10 cellular contexts compared by ENCODE assay signal in genomic region chr1:46934852-46935251, GRCh38. TPM values are rescaled to one million over a fixed set of nuclear protein-coding genes. Genes with fewer than 3 reads are reported as not detected.
A peak's percentile ranks its signal among the peaks of the same experiment; 100 is the strongest.
DNase-seq lines count a peak whose midpoint lies in the region; ATAC-seq and TF ChIP-seq lines count a peak whose summit lies in the region.
"Not testable (repeated sequence)": the region's sequence is repeated elsewhere in the genome, so short reads cannot be mapped to it uniquely, and the experiment has no call there.
"Had no signal": no experiment of that assay in that cellular context is flagged by ENCODE, and none has a peak within 500 bp of the region (broad histone marks: within the 10 kb centered on the region; RNA-seq: fewer than 3 reads in every experiment).

No MANE protein-coding gene starts in this region.

- in situ Hi-C loops in mammary epithelial cell (cut with MboI; ENCODE audit: low sequenced_read_pairs in 2 of 2) = not testable (repeated sequence)

- H3K36me3 Mint-ChIP-seq in progenitor cell of endocrine pancreas (ENCODE audit: insufficient read depth) = not testable (repeated sequence)

- not testable (repeated sequence) for BruUV-seq in A673 (replicated peaks; lab: Mats Ljungman, UMichigan); mammary epithelial cell (replicated peaks; lab: Mats Ljungman, UMichigan)

- CTCF ChIA-PET in A673 (lab: Charles Lee); mammary epithelial cell (lab: Charles Lee; ENCODE audit: low non-redundant PET): not testable (repeated sequence)

- H3K9ac ChIP-seq in mammary epithelial cell (ENCODE audit: insufficient read depth, low read length) = not testable (repeated sequence)

- not testable (repeated sequence) for H3K36me3 ChIP-seq in A673 (ENCODE audit: insufficient read depth, low read length, poor library complexity, severe bottlenecking); SJCRH30; mammary epithelial cell (ENCODE audit: insufficient read depth, low read length)

- not testable (repeated sequence) for H3K27me3 ChIP-seq in A673 (replicated peaks; ENCODE audit: insufficient read depth, low read depth, low read length, poor library complexity); SJCRH30; mammary epithelial cell (ENCODE audit: insufficient read depth, low read length); foreskin keratinocyte

- not testable (repeated sequence) for H4K20me1 ChIP-seq in mammary epithelial cell (ENCODE audit: insufficient read depth, low read length)

- intact Hi-C loops in A673 (cut with micrococcal nuclease; ENCODE audit: unreplicated experiment) = not testable (repeated sequence)
- intact Hi-C loops in mammary epithelial cell (cut with micrococcal nuclease) = loop anchor here (1.0 to 2.0 kb wide), 3 partner anchors 56 to 240 kb away; no protein-coding TSS in a partner anchor

- H3K4me2 ChIP-seq in mammary epithelial cell (ENCODE audit: insufficient read depth, low read depth, low read length) = not testable (repeated sequence)

- not testable (repeated sequence) for DNase-seq in A673 (ENCODE audit: low spot score); GM12864 (ENCODE audit: low read depth); foreskin keratinocyte; progenitor cell of endocrine pancreas (ENCODE audit: low spot score, unreplicated experiment)
- DNase-seq in SJCRH30 = peak; percentile 6 to 27
- peak; percentile 1 for DNase-seq in mammary epithelial cell
- peak; percentile 57 for DNase-seq in left kidney (ENCODE audit: low read depth, low spot score)

- TF ChIP-seq CTCF in A673 (conservative IDR thresholded peaks at IDR 0.05; ENCODE audit: low read depth, low read length) (0 out of 2 replicates have a peak, but pooled peaks have one; percentile 20), GM12864 (IDR thresholded peaks at IDR 0.05; ENCODE audit: low read depth, low read length, missing control alignments) (peak; percentile 30), mammary epithelial cell (conservative IDR thresholded peaks at IDR 0.05 in 1 of 2, IDR thresholded peaks at IDR 0.05 in 1 of 2; ENCODE audit: extremely low read depth in 1 of 2, insufficient read depth in 1 of 2, low read depth in 1 of 2, low read length in 2 of 2) (peak; percentile 34 to 65), foreskin keratinocyte (conservative IDR thresholded peaks at IDR 0.05) (peak; percentile 45), progenitor cell of endocrine pancreas (IDR thresholded peaks at IDR 0.05; ENCODE audit: unreplicated experiment) (peak; percentile 58)

- ATAC-seq in foreskin keratinocyte = peak; percentile 26

- H3K9me3 ChIP-seq in A673 (ENCODE audit: low read depth, low read length, poor library complexity, severe bottlenecking); SJCRH30 (replicated peaks); mammary epithelial cell (replicated peaks; ENCODE audit: insufficient read depth, low read length): not testable (repeated sequence)

- not testable (repeated sequence) for H3K4me3 ChIP-seq in A673 (ENCODE audit: low read depth, low read length, poor library complexity, severe bottlenecking); GM12864 (ENCODE audit: low read depth, low read length); SJCRH30; mammary epithelial cell (replicated peaks in 1 of 3; ENCODE audit: insufficient read depth in 1 of 3, low read depth in 2 of 3, low read length in 3 of 3)

- not testable (repeated sequence) for H3K4me1 ChIP-seq in A673 (ENCODE audit: insufficient read depth, low read length, poor library complexity, severe bottlenecking); SJCRH30; mammary epithelial cell (ENCODE audit: insufficient read depth, low read length); foreskin keratinocyte

- not testable (repeated sequence) for H3K27ac ChIP-seq in A673 (ENCODE audit: low read depth, low read length, poor library complexity, severe bottlenecking); SJCRH30; mammary epithelial cell (ENCODE audit: insufficient read depth, low read depth, low read length); foreskin keratinocyte

- TF ChIP-seq RAD21 in Ishikawa (IDR thresholded peaks at IDR 0.05; ENCODE audit: low read depth) = peak; percentile 60

- not testable (repeated sequence) for H3K27ac Mint-ChIP-seq in progenitor cell of endocrine pancreas

- not testable (repeated sequence) for H3K79me2 ChIP-seq in mammary epithelial cell (ENCODE audit: insufficient read depth, low read length)

- dilution Hi-C loops in mammary epithelial cell (cut with HindIII; ENCODE audit: low sequenced_read_pairs) = not testable (repeated sequence)

- H3K9me3 Mint-ChIP-seq in progenitor cell of endocrine pancreas (ENCODE audit: low read depth) = not testable (repeated sequence)

- not testable (repeated sequence) for H2AFZ ChIP-seq in mammary epithelial cell (ENCODE audit: low read depth, low read length)

- not testable (repeated sequence) for H3K27me3 Mint-ChIP-seq in progenitor cell of endocrine pancreas

- 0% methylated on average over 6 of the region's 8 CpGs for WGBS in mammary epithelial cell (ENCODE audit: low coverage, missing lambda C conversion rate)

- not testable (repeated sequence) for TF ChIP-seq EP300 in Ishikawa (IDR thresholded peaks at IDR 0.05; ENCODE audit: borderline replicate concordance)

- H3K4me1 Mint-ChIP-seq in progenitor cell of endocrine pancreas (ENCODE audit: low read depth) = peaks cover 11% of the 10 kb centered on the region

- not testable (repeated sequence) for H3K4me3 Mint-ChIP-seq in progenitor cell of endocrine pancreas (ENCODE audit: low read depth)

- POLR2A ChIA-PET in A673 (lab: Charles Lee; ENCODE audit: low non-redundant PET) = not testable (repeated sequence)

RNA-seq across cellular contexts. Expression of gene CYP4A11, which starts 6.4 kb away (rescaled TPM):
- total RNA-seq in A673 (2021) (not detected in 2 replicates), mammary epithelial cell (not detected), foreskin keratinocyte (not detected in 2 replicates), progenitor cell of endocrine pancreas (not detected in 2 replicates)
- total RNA-seq in SJCRH30 (2014; rRNA removed; shearing (Covaris generic)) = not detected in 2 replicates
- polyA plus RNA-seq in mammary epithelial cell (not detected), foreskin keratinocyte (not detected in 2 replicates)
- not detected for polyA minus RNA-seq in mammary epithelial cell
- total RNA-seq: left cardiac atrium, thyroid gland had no signal
